27 cellular contexts compared by ENCODE assay signal in the genomic region with DNA sequence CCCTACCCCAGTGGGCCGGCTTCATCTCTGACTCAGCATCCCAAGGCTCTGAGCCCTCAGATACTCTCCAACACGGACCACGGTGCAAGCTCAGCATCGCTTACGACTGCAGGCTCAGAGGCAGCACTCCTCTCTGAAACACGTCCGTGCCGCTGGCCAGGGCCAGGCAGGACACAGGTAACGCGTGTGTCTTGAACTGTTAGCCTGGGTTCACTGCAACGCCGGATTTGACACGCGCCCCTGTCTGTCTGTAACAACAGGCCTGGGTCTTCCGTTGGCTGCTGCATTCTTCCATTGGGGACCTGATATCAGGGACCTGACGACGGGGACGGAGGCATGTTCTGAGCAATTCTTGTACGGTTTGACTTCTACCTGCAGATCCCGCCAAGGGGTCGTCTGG. TPM values are rescaled to one million over a fixed set of nuclear protein-coding genes. Genes with fewer than 3 reads are reported as not detected.
DNase-seq lines count a peak whose midpoint lies in the region; ATAC-seq and TF ChIP-seq lines count a peak whose summit lies in the region.
"Had no signal": no experiment of that assay in that cellular context is flagged by ENCODE, and none has a peak within 500 bp of the region (broad histone marks: within the 10 kb centered on the region; RNA-seq: fewer than 3 reads in every experiment).

No MANE protein-coding gene starts in this region.

- H3K27me3 ChIP-seq in left lung (peaks cover 11 to 56% of the 10 kb centered on the region in 2 donors), vagina (peaks cover 6% of the 10 kb centered on the region)

- peak; percentile 19 for DNase-seq in activated CD8-positive, alpha-beta memory T cell treated with anti-CD3 and anti-CD28 coated beads for 24 hours
- DNase-seq in activated CD8-positive, alpha-beta memory T cell treated with anti-CD3 and anti-CD28 coated beads, Interleukin-2, amount 50 U/mL, for 4 hours = no peak
- DNase-seq in D341Med (ENCODE audit: low spot score) (peak; percentile 14), coronary artery (ENCODE audit: low spot score) (peak; percentile 57), left lung (peak; percentile 19 to 73), vagina (ENCODE audit: extremely low spot score in 2 of 2) (no peak), NCI-H2029 treated with DMSO at 0.1 percent for 48 hours (lab: John Stamatoyannopoulos, UW) (no peak)
- DNase-seq: 8988T; ACHN; BE2C; CD8-positive, alpha-beta memory T cell; DMS153; DND-41; MV-4-11; NCI-H1105; NCI-H1436 treated with DMSO at 0.1 percent for 48 hours; NCI-H1930; NCI-H446; NCI-H524 treated with DMSO at 0.1 percent for 48 hours; NCI-H774 had no signal

- H3K4me3 ChIP-seq in coronary artery (no peak overlapping the region), left lung (no peak overlapping the region), vagina (no peak overlapping the region)
- H3K4me3 ChIP-seq: SJSA1 had no signal

- no peak for ATAC-seq in left lung
- no peak for ATAC-seq in GM18511 (IDR thresholded peaks at IDR 0.05; ENCODE audit: unreplicated experiment)
- ATAC-seq: HepG2, Right ventricle myocardium inferior had no signal

- no peaks in the 10 kb centered on the region for H3K4me1 ChIP-seq in left lung
- no peaks in the 10 kb centered on the region for H3K4me1 ChIP-seq in vagina
- H3K4me1 ChIP-seq: SJSA1 had no signal

- H3K36me3 ChIP-seq in left lung (no peaks in the 10 kb centered on the region), vagina (no peaks in the 10 kb centered on the region)
- H3K36me3 ChIP-seq: BE2C, SJSA1 had no signal

- intact Hi-C loops in left lung (cut with DNase I) = no loop called here
- intact Hi-C loops in vagina (cut with DNase I) = no loop called here

- H3K27ac ChIP-seq in coronary artery = no peak overlapping the region
- no peak overlapping the region for H3K27ac ChIP-seq in left lung
- H3K27ac ChIP-seq in vagina = no peak overlapping the region
- H3K27ac ChIP-seq: SJSA1 had no signal

- TF ChIP-seq POLR2A in vagina (IDR thresholded peaks at IDR 0.05) = no peak

- H3K9me3 ChIP-seq in left lung = peaks cover 0 to 4% of the 10 kb centered on the region in 2 donors
- H3K9me3 ChIP-seq in vagina = no peaks in the 10 kb centered on the region
- H3K9me3 ChIP-seq: BE2C had no signal

- TF ChIP-seq CTCF in coronary artery (IDR thresholded peaks at IDR 0.05) = no peak
- no peak for TF ChIP-seq CTCF in left lung (IDR thresholded peaks at IDR 0.05)
- no peak for TF ChIP-seq CTCF in vagina (IDR thresholded peaks at IDR 0.05)

RNA-seq across cellular contexts. Expression of a gene that starts 6.4 kb away (rescaled TPM):
- 1 to 10 TPM in 1 of 2 donors, under 1 TPM in 1; 0.10 to 4.3 TPM for total RNA-seq in left lung
- 0.49 TPM for total RNA-seq in vagina
- total RNA-seq: CD8-positive, alpha-beta memory T cell; HepG2; HT-29; LHCN-M2; MCF 10A; Right ventricle myocardium inferior; SJSA1 had no signal

Comparison
In these comparisons a context has a peak if more than half of its experiments do, and no peak if none do; other contexts are left out.
1. DNase-seq: peak in activated CD8-positive, alpha-beta memory T cell treated with anti-CD3 and anti-CD28 coated beads for 24 hours (single experiment), D341Med (single experiment), coronary artery (single experiment) and left lung (2 of 2); none in activated CD8-positive, alpha-beta memory T cell treated with anti-CD3 and anti-CD28 coated beads, Interleukin-2, amount 50 U/mL, for 4 hours (single experiment), vagina (0 of 2) and NCI-H2029 treated with DMSO at 0.1 percent for 48 hours (single experiment).